Comparison of ENCODE assay signal across 24 cellular contexts in the genomic region with DNA sequence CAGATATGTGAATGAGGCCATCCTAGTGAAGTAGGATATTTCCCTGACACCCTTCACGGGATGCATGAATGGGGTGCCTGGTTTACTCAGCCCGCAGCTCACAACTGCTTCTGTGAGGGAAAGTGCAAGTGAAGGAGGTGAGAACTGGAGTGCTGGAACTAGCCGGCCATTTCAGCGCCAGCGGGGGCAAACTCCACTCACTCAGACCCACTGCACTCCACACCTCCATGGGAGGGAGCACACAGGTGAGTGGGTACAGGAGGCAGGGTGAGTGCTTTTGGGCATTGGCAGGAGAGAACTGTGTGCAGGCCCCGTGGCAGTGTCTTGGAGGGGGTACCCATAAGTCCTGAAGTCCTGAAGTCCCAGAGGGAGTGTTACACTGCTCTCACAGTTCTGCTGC.
"Had no signal": no experiment of that assay in that cellular context is flagged by ENCODE, and none has a peak within 500 bp of the region (broad histone marks: within the 10 kb centered on the region; RNA-seq: fewer than 3 reads in every experiment).

No MANE protein-coding gene starts in this region.

- H3K4me3 Mint-ChIP-seq: dendritic cell treated with granulocyte-macrophage colony-stimulating factor and Interleukin-4, amounts not matched to agents 40 ng/mL and 50 ng/mL, for 4 days; mesothelial cell of epicardium; natural killer cell treated with Interleukin-12 subunit alpha and Interleukin-12 subunit beta and Interleukin-15 and Interleukin-18, amount 100 ng/mL, for 72 hours; neural crest cell had no signal

- H3K27ac ChIP-seq: colonic mucosa, esophagus muscularis mucosa, foreskin keratinocyte, hepatocyte, neutrophil, pancreas, sigmoid colon, stomach, thyroid gland had no signal

- H3K27me3 Mint-ChIP-seq: dendritic cell treated with granulocyte-macrophage colony-stimulating factor and Interleukin-4, amounts not matched to agents 40 ng/mL and 50 ng/mL, for 4 days; naive B cell; natural killer cell treated with Interleukin-12 subunit alpha and Interleukin-12 subunit beta and Interleukin-15 and Interleukin-18, amount 100 ng/mL, for 72 hours; progenitor cell of endocrine pancreas had no signal

- H3K36me3 ChIP-seq: colonic mucosa, esophagus muscularis mucosa, neutrophil, pancreas, sigmoid colon, stomach, thyroid gland had no signal

- H3K79me2 ChIP-seq: hepatocyte had no signal

- H3K4me1 Mint-ChIP-seq: mesothelial cell of epicardium, naive B cell, neural crest cell had no signal

- H3K4me1 ChIP-seq: colonic mucosa, esophagus muscularis mucosa, foreskin keratinocyte, pancreas, sigmoid colon, stomach, thyroid gland had no signal

- H2AFZ ChIP-seq: hepatocyte had no signal

- H3K4me2 ChIP-seq: hepatocyte had no signal

- ATAC-seq: foreskin keratinocyte; left lobe of liver; mucosa of descending colon; natural killer cell treated with Interleukin-12 subunit alpha and Interleukin-12 subunit beta and Interleukin-15 and Interleukin-18, amount 100 ng/mL, for 72 hours; pancreas had no signal

- DNase-seq: colonic mucosa; effector CD8-positive, alpha-beta T cell; foreskin keratinocyte; head of caudate nucleus; kidney; mesenchymal stem cell; mucosa of descending colon; naive B cell; sigmoid colon; stimulated activated CD4-positive, alpha-beta T cell treated with anti-CD3 and anti-CD28 coated beads, Interleukin-2, amount 100 ng/mL, for 48 hours; stimulated activated naive CD4-positive, alpha-beta T cell treated with Interleukin-2 at 50 U/mL for 16 hours; stomach; thyroid gland; trophoblast cell had no signal

- H3K36me3 Mint-ChIP-seq: naive B cell had no signal

- H3K9me3 ChIP-seq: colonic mucosa, esophagus muscularis mucosa, mucosa of descending colon, neutrophil, pancreas, sigmoid colon, stomach, thyroid gland had no signal

- H3K27ac Mint-ChIP-seq: dendritic cell treated with granulocyte-macrophage colony-stimulating factor and Interleukin-4, amounts not matched to agents 40 ng/mL and 50 ng/mL, for 4 days; mesothelial cell of epicardium; naive B cell; natural killer cell treated with Interleukin-12 subunit alpha and Interleukin-12 subunit beta and Interleukin-15 and Interleukin-18, amount 100 ng/mL, for 72 hours; progenitor cell of endocrine pancreas had no signal

- H3K4me3 ChIP-seq: colonic mucosa, esophagus muscularis mucosa, hepatocyte, mucosa of descending colon, pancreas, sigmoid colon, stomach, thyroid gland had no signal

- H3K27me3 ChIP-seq: colonic mucosa, esophagus muscularis mucosa, foreskin keratinocyte, hepatocyte, neutrophil, pancreas, sigmoid colon, stomach, thyroid gland had no signal
